Comparison of ENCODE assay signal across 13 cellular contexts in genomic region chr1:56819393-56819899, GRCh38. TPM values are rescaled to one million over a fixed set of nuclear protein-coding genes. Genes with fewer than 3 reads are reported as not detected.
DNase-seq lines count a peak whose midpoint lies in the region; ATAC-seq and TF ChIP-seq lines count a peak whose summit lies in the region.
"Had no signal": no experiment of that assay in that cellular context is flagged by ENCODE, and none has a peak within 500 bp of the region (broad histone marks: within the 10 kb centered on the region; RNA-seq: fewer than 3 reads in every experiment).

A gene with protein sequence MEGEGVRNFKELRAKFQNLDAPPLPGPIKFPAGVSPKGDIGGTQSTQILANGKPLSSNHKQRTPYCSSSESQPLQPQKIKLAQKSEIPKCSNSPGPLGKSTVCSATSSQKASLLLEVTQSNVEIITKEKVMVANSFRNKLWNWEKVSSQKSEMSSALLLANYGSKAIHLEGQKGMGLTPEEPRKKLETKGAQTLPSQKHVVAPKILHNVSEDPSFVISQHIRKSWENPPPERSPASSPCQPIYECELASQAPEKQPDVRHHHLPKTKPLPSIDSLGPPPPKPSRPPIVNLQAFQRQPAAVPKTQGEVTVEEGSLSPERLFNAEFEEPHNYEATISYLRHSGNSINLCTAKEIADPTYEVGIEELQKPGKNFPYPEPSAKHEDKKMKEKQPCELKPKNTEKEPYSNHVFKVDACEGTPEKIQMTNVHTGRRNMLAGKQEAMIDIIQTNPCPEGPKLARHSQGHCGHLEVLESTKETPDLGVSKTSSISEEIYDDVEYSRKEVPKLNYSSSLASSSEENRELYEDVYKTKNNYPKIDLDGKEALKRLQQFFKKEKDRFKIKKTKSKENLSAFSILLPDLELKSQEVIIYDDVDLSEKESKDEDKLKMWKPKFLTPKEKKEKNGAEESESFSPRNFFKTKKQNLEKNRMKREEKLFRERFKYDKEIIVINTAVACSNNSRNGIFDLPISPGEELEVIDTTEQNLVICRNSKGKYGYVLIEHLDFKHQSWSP (minus strand): TSS chr1:56819404. CDS start chr1:56819290, 114 bp downstream.

- no peak within 1 kb of the TSS for H3K27ac ChIP-seq in upper lobe of right lung
- H3K27ac ChIP-seq: SJSA1, tibial nerve had no signal

- H3K4me1 ChIP-seq in mucosa of descending colon (ENCODE audit: low read depth) (peaks cover 8% of the 10 kb centered on the region), upper lobe of right lung (no peaks in the 10 kb centered on the region)

- no peak for TF ChIP-seq CTCF in mucosa of descending colon (IDR thresholded peaks at IDR 0.05)
- TF ChIP-seq CTCF in upper lobe of right lung (IDR thresholded peaks at IDR 0.05), result no peak

- H3K4me3 ChIP-seq in mucosa of descending colon (no peak within 1 kb of the TSS), upper lobe of right lung (no peak within 1 kb of the TSS)
- H3K4me3 ChIP-seq: SJSA1, tibial nerve had no signal

- H3K36me3 ChIP-seq in mucosa of descending colon (ENCODE audit: low read depth) (no peaks in the 10 kb centered on the region), upper lobe of right lung (no peaks in the 10 kb centered on the region)
- H3K36me3 ChIP-seq: SJSA1, tibial nerve had no signal

- H3K9me3 ChIP-seq in mucosa of descending colon, result no peaks in the 10 kb centered on the region
- H3K9me3 ChIP-seq in upper lobe of right lung, result no peaks in the 10 kb centered on the region
- H3K9me3 ChIP-seq: SJSA1 had no signal

- intact Hi-C loops in Right ventricle myocardium superior (cut with DNase I) (loop anchor here (5.0 kb wide), 1 partner anchor 57 kb away; no protein-coding TSS in a partner anchor), mucosa of descending colon (cut with DNase I, micrococcal nuclease) (no loop called here), upper lobe of right lung (cut with DNase I) (no loop called here)

- ATAC-seq in Right ventricle myocardium superior (ENCODE audit: poor library complexity) (peak; percentile 47), mucosa of descending colon (peak; percentile 79), upper lobe of right lung (peak; percentile 59), HG03565 (IDR thresholded peaks at IDR 0.05; ENCODE audit: unreplicated experiment) (no peak)
- ATAC-seq: activated CD4-positive, alpha-beta T cell treated with anti-CD3 and anti-CD28 coated beads for 36 hours had no signal

- peaks cover 4% of the 10 kb centered on the region for H3K27me3 ChIP-seq in upper lobe of right lung

- peak; percentile 59 for DNase-seq in NCI-H2171 (lab: John Stamatoyannopoulos, UW)
- DNase-seq in NCI-H2171 treated with DMSO at 0.1 percent for 48 hours (lab: John Stamatoyannopoulos, UW), result no peak
- DNase-seq in Right ventricle myocardium superior, result peak; percentile 48
- DNase-seq in mucosa of descending colon, result peak; percentile 35 to 73 (median 68)
- no peak for DNase-seq in upper lobe of right lung
- no peak for DNase-seq in activated CD4-positive, alpha-beta T cell treated with anti-CD3 and anti-CD28 coated beads for 4 hours
- DNase-seq in activated gamma-delta T cell (lab: John Stamatoyannopoulos, UW), result no peak
- DNase-seq: activated CD4-positive, alpha-beta T cell treated with anti-CD3 and anti-CD28 coated beads for 36 hours; activated naive CD4-positive, alpha-beta T cell treated with Interleukin-2 at 50 U/mL for 16 hours; nucleus accumbens had no signal

RNA-seq across cellular contexts. Expression of the gene that starts here (rescaled TPM):
- total RNA-seq in Right ventricle myocardium superior (14.3 TPM), mucosa of descending colon (1 to 10 TPM in 1 of 3 donors, under 1 TPM in 2; 0.90 to 3.0 (median 0.95) TPM), upper lobe of right lung (1.7 TPM)
- total RNA-seq: activated CD4-positive, alpha-beta T cell treated with anti-CD3 and anti-CD28 coated beads for 36 hours; tibial nerve had no signal

Comparison
In these comparisons a context has a peak if more than half of its experiments do, and no peak if none do; other contexts are left out.
1. DNase-seq: peak in NCI-H2171 (single experiment), Right ventricle myocardium superior (single experiment) and mucosa of descending colon (3 of 3); none in NCI-H2171 treated with DMSO at 0.1 percent for 48 hours (single experiment), upper lobe of right lung (single experiment), activated CD4-positive, alpha-beta T cell treated with anti-CD3 and anti-CD28 coated beads for 4 hours (0 of 2) and activated gamma-delta T cell (single experiment).